8 cellular contexts compared by ENCODE assay signal in genomic region chr9:123326662-123327093, GRCh38. TPM values are rescaled to one million over a fixed set of nuclear protein-coding genes. Genes with fewer than 3 reads are reported as not detected.
DNase-seq lines count a peak whose midpoint lies in the region; ATAC-seq lines count a peak whose summit lies in the region.

No MANE protein-coding gene starts in this region.

- H3K4me1 Mint-ChIP-seq in dendritic cell treated with granulocyte-macrophage colony-stimulating factor and Interleukin-4, amounts not matched to agents 40 ng/mL and 50 ng/mL, for 4 days (ENCODE audit: low read depth), result peaks cover 53% of the 10 kb centered on the region
- H3K4me1 Mint-ChIP-seq in stimulated activated naive B cell treated with anti-CD40 and anti-IgM and Interleukin-4, amounts not matched to agents 10 μg/mL and 1 μg/mL and 100 μg/mL, for 72 hours, result peaks cover 62 to 80% of the 10 kb centered on the region in 2 donors
- H3K4me1 Mint-ChIP-seq in activated CD4-positive, alpha-beta T cell treated with anti-CD3 and anti-CD28 coated beads for 36 hours, result peaks cover 31% of the 10 kb centered on the region

- CTCF ChIA-PET in activated CD4-positive, alpha-beta T cell treated with anti-CD3 and anti-CD28 coated beads for 36 hours (lab: Charles Lee), result interaction anchor here (0.7 kb wide), 1 partner anchor 66 kb away, joined by 3 read pairs; no protein-coding TSS in a partner anchor

- H3K27me3 Mint-ChIP-seq in dendritic cell treated with granulocyte-macrophage colony-stimulating factor and Interleukin-4, amounts not matched to agents 40 ng/mL and 50 ng/mL, for 4 days, result peaks cover 9% of the 10 kb centered on the region
- no peaks in the 10 kb centered on the region for H3K27me3 Mint-ChIP-seq in stimulated activated naive B cell treated with anti-CD40 and anti-IgM and Interleukin-4, amounts not matched to agents 10 μg/mL and 1 μg/mL and 100 μg/mL, for 72 hours
- H3K27me3 Mint-ChIP-seq in activated CD4-positive, alpha-beta T cell treated with anti-CD3 and anti-CD28 coated beads for 36 hours, result no peaks in the 10 kb centered on the region

- peak overlapping the region; percentile 42 for H3K27ac Mint-ChIP-seq in dendritic cell treated with granulocyte-macrophage colony-stimulating factor and Interleukin-4, amounts not matched to agents 40 ng/mL and 50 ng/mL, for 4 days
- H3K27ac Mint-ChIP-seq in stimulated activated naive B cell treated with anti-CD40 and anti-IgM and Interleukin-4, amounts not matched to agents 10 μg/mL and 1 μg/mL and 100 μg/mL, for 72 hours, result peak overlapping the region; percentile 95
- H3K27ac Mint-ChIP-seq in activated CD4-positive, alpha-beta T cell treated with anti-CD3 and anti-CD28 coated beads for 36 hours, result no peak overlapping the region

- intact Hi-C loops in dendritic cell treated with granulocyte-macrophage colony-stimulating factor and Interleukin-4, amounts not matched to agents 40 ng/mL and 50 ng/mL, for 4 days (cut with micrococcal nuclease), result no loop called here
- intact Hi-C loops in left cardiac atrium (cut with DNase I), result no loop called here
- intact Hi-C loops in activated CD4-positive, alpha-beta T cell treated with anti-CD3 and anti-CD28 coated beads for 36 hours (cut with DNase I, micrococcal nuclease), result no loop called here

- H3K9me3 Mint-ChIP-seq in dendritic cell treated with granulocyte-macrophage colony-stimulating factor and Interleukin-4, amounts not matched to agents 40 ng/mL and 50 ng/mL, for 4 days, result no peaks in the 10 kb centered on the region
- peaks cover 0 to 1% of the 10 kb centered on the region in 2 donors for H3K9me3 Mint-ChIP-seq in stimulated activated naive B cell treated with anti-CD40 and anti-IgM and Interleukin-4, amounts not matched to agents 10 μg/mL and 1 μg/mL and 100 μg/mL, for 72 hours
- no peaks in the 10 kb centered on the region for H3K9me3 Mint-ChIP-seq in activated CD4-positive, alpha-beta T cell treated with anti-CD3 and anti-CD28 coated beads for 36 hours (ENCODE audit: low read depth)

- DNase-seq in DMS53 (lab: John Stamatoyannopoulos, UW), result peak; percentile 35
- DNase-seq in DMS53 treated with DMSO at 0.1 percent for 48 hours (lab: John Stamatoyannopoulos, UW; ENCODE audit: unreplicated experiment), result no peak
- DNase-seq in stimulated activated naive B cell treated with anti-CD40 and anti-IgM and Interleukin-4, amounts not matched to agents 10 μg/mL and 1 μg/mL and 100 μg/mL, for 72 hours, result peak; percentile 68
- DNase-seq in NCI-H1436 treated with DMSO at 0.1 percent for 48 hours (lab: John Stamatoyannopoulos, UW), result no peak
- no peak for DNase-seq in left cardiac atrium
- no peak for DNase-seq in activated CD4-positive, alpha-beta T cell treated with anti-CD3 and anti-CD28 coated beads for 36 hours

- ATAC-seq in HG03521 (IDR thresholded peaks at IDR 0.05; ENCODE audit: unreplicated experiment) (peak; percentile 49), left cardiac atrium (no peak)
- peak; percentile 82 to 86 for ATAC-seq in stimulated activated naive B cell treated with anti-CD40 and anti-IgM and Interleukin-4, amounts not matched to agents 10 μg/mL and 1 μg/mL and 100 μg/mL, for 72 hours (replicated peaks)
- no peak for ATAC-seq in activated CD4-positive, alpha-beta T cell treated with anti-CD3 and anti-CD28 coated beads for 36 hours

- POLR2A ChIA-PET in activated CD4-positive, alpha-beta T cell treated with anti-CD3 and anti-CD28 coated beads for 36 hours (lab: Charles Lee), result no interaction called here

- no peaks in the 10 kb centered on the region for H3K36me3 Mint-ChIP-seq in dendritic cell treated with granulocyte-macrophage colony-stimulating factor and Interleukin-4, amounts not matched to agents 40 ng/mL and 50 ng/mL, for 4 days (ENCODE audit: low read depth)
- H3K36me3 Mint-ChIP-seq in stimulated activated naive B cell treated with anti-CD40 and anti-IgM and Interleukin-4, amounts not matched to agents 10 μg/mL and 1 μg/mL and 100 μg/mL, for 72 hours, result no peaks in the 10 kb centered on the region
- no peaks in the 10 kb centered on the region for H3K36me3 Mint-ChIP-seq in activated CD4-positive, alpha-beta T cell treated with anti-CD3 and anti-CD28 coated beads for 36 hours (ENCODE audit: low read depth)

- H3K4me3 Mint-ChIP-seq in dendritic cell treated with granulocyte-macrophage colony-stimulating factor and Interleukin-4, amounts not matched to agents 40 ng/mL and 50 ng/mL, for 4 days, result peak overlapping the region; percentile 39
- peak overlapping the region; percentile 77 to 81 for H3K4me3 Mint-ChIP-seq in stimulated activated naive B cell treated with anti-CD40 and anti-IgM and Interleukin-4, amounts not matched to agents 10 μg/mL and 1 μg/mL and 100 μg/mL, for 72 hours
- H3K4me3 Mint-ChIP-seq in activated CD4-positive, alpha-beta T cell treated with anti-CD3 and anti-CD28 coated beads for 36 hours, result no peak overlapping the region

RNA-seq across cellular contexts. Expression of gene CRB2, which starts 29.3 kb away (rescaled TPM):
- total RNA-seq in left cardiac atrium, result 1 to 10 TPM; 1.3 to 2.2 TPM
- not detected for total RNA-seq in activated CD4-positive, alpha-beta T cell treated with anti-CD3 and anti-CD28 coated beads for 36 hours

RNA-seq across cellular contexts. Expression of gene STRBP, which starts 58.3 kb away (rescaled TPM):
- total RNA-seq in left cardiac atrium, result 10 to 100 TPM; 16.7 to 20.7 TPM
- 10 to 100 TPM; 31.6 to 34.8 TPM for total RNA-seq in activated CD4-positive, alpha-beta T cell treated with anti-CD3 and anti-CD28 coated beads for 36 hours

Comparison
In these comparisons a context has a peak if more than half of its experiments do, and no peak if none do; other contexts are left out.
1. DNase-seq: peak in DMS53 (single experiment) and stimulated activated naive B cell treated with anti-CD40 and anti-IgM and Interleukin-4, amounts not matched to agents 10 μg/mL and 1 μg/mL and 100 μg/mL, for 72 hours (single experiment); none in DMS53 treated with DMSO at 0.1 percent for 48 hours (single experiment), NCI-H1436 treated with DMSO at 0.1 percent for 48 hours (single experiment), left cardiac atrium (single experiment) and activated CD4-positive, alpha-beta T cell treated with anti-CD3 and anti-CD28 coated beads for 36 hours (single experiment).
2. ATAC-seq: peak in HG03521 (single experiment) and stimulated activated naive B cell treated with anti-CD40 and anti-IgM and Interleukin-4, amounts not matched to agents 10 μg/mL and 1 μg/mL and 100 μg/mL, for 72 hours (2 of 2); none in left cardiac atrium (0 of 2) and activated CD4-positive, alpha-beta T cell treated with anti-CD3 and anti-CD28 coated beads for 36 hours (single experiment).